ENCODE assay signal across 27 cellular contexts in genomic region chr1:212082765-212083406, GRCh38.
"Had no signal": no experiment of that assay in that cellular context is flagged by ENCODE, and none has a peak within 500 bp of the region (broad histone marks: within the 10 kb centered on the region; RNA-seq: fewer than 3 reads in every experiment).

No MANE protein-coding gene starts in this region.

- H3K9me3 Mint-ChIP-seq: naive thymus-derived CD8-positive, alpha-beta T cell; nephron; neural crest cell; stimulated activated naive CD8-positive, alpha-beta T cell treated with anti-CD3 and anti-CD28 coated beads, Interleukin-15, Interleukin-2, amounts not matched to agents 100 ng/mL and 50 ng/mL, for 24 hours had no signal

- H3K27ac ChIP-seq: hepatocyte, lower lobe of right lung, pancreas, prostate gland, skin epidermis, suprapubic skin, thoracic aorta, upper lobe of right lung had no signal

- H3K9me3 ChIP-seq: lower lobe of right lung, pancreas, prostate gland, suprapubic skin, thoracic aorta, tibial artery, upper lobe of right lung had no signal

- H3K4me3 ChIP-seq: hepatocyte, lower lobe of right lung, pancreas, prostate gland, skin epidermis, suprapubic skin, thoracic aorta, tibial artery, upper lobe of right lung had no signal

- H3K36me3 Mint-ChIP-seq: naive thymus-derived CD8-positive, alpha-beta T cell had no signal

- ATAC-seq: lower lobe of right lung; naive thymus-derived CD8-positive, alpha-beta T cell; pancreas; right cardiac atrium; sciatic nerve; upper lobe of right lung had no signal

- H3K27me3 ChIP-seq: hepatocyte, pancreas, suprapubic skin, tibial artery, upper lobe of right lung had no signal

- H3K4me3 Mint-ChIP-seq: naive thymus-derived CD8-positive, alpha-beta T cell; nephron; neural crest cell; stimulated activated naive CD8-positive, alpha-beta T cell treated with anti-CD3 and anti-CD28 coated beads, Interleukin-15, Interleukin-2, amounts not matched to agents 100 ng/mL and 50 ng/mL, for 24 hours had no signal

- DNase-seq: islet precursor cell; lower lobe of right lung; mammary epithelial cell; mesenchymal stem cell; naive thymus-derived CD8-positive, alpha-beta T cell; nucleus accumbens; pancreas; posterior cingulate gyrus; retina; right cardiac atrium; stimulated activated CD4-positive, alpha-beta T cell treated with anti-CD3 and anti-CD28 coated beads, Interleukin-12 subunit alpha, Interleukin-12 subunit beta, amount 100 ng/mL, for 4 hours; stimulated activated CD4-positive, alpha-beta T cell treated with anti-CD3 and anti-CD28 coated beads, Interleukin-15, amount 100 ng/mL, for 24 hours; stimulated activated CD4-positive, alpha-beta T cell treated with anti-CD3 and anti-CD28 coated beads, Interleukin-2, amount 100 ng/mL, for 24 hours; stimulated activated CD4-positive, alpha-beta T cell treated with anti-CD3 and anti-CD28 coated beads, Interleukin-4, amount 100 ng/mL, for 1 hour; stimulated activated naive CD4-positive, alpha-beta T cell; tibial artery; trophoblast cell; upper lobe of right lung had no signal

- H3K4me1 ChIP-seq: lower lobe of right lung, pancreas, prostate gland had no signal

- H3K36me3 ChIP-seq: lower lobe of right lung, pancreas, prostate gland, suprapubic skin, thoracic aorta, tibial artery, upper lobe of right lung had no signal

- H3K27ac Mint-ChIP-seq: naive thymus-derived CD8-positive, alpha-beta T cell; nephron; stimulated activated naive CD8-positive, alpha-beta T cell treated with anti-CD3 and anti-CD28 coated beads, Interleukin-15, Interleukin-2, amounts not matched to agents 100 ng/mL and 50 ng/mL, for 24 hours had no signal

- H3K4me1 Mint-ChIP-seq: naive thymus-derived CD8-positive, alpha-beta T cell; neural crest cell had no signal

- H3K27me3 Mint-ChIP-seq: naive thymus-derived CD8-positive, alpha-beta T cell; stimulated activated naive CD8-positive, alpha-beta T cell treated with anti-CD3 and anti-CD28 coated beads, Interleukin-15, Interleukin-2, amounts not matched to agents 100 ng/mL and 50 ng/mL, for 24 hours had no signal
